37 cellular contexts compared by ENCODE assay signal in the genomic region with DNA sequence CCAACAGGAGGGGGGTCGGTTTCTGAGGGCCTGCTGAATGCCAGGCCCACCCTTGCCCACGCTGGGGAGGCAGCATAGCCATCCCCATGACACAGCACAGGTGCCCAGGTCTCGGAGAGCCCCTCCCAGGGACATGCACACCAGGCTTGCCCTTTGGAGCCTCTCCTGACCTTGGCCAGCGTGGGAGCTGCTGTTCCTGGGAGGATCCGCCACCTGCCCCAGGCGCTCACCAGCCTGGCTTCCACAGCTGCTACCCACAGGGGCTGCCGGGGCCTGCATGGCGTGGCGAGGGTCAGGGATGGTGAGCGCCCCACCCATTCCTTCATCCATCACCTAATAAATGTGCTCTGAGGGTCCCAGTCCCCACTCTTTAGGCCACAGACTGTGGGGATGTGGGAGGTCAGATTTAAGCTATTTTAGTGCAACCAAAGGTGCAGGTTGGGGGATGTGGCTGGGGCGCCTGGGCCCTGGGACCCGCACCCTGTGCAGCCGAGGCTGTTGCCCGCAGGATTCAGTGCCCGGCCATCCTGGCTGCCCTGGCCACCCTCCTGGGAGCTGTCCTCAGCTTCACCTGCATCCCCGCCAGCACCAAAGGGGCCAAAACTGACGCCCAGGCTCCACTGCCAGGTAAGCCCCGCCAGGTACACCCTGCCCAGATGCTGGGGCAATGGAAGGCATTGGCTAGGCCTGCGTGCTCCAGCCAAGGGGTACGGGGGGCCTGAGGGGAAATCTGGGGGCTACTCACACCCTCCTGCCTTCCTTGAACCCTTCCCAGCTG. TPM values are rescaled to one million over a fixed set of nuclear protein-coding genes. Genes with fewer than 3 reads are reported as not detected.
"Had no signal": no experiment of that assay in that cellular context is flagged by ENCODE, and none has a peak within 500 bp of the region (broad histone marks: within the 10 kb centered on the region; RNA-seq: fewer than 3 reads in every experiment).

No MANE protein-coding gene starts in this region.

- FAIRE-seq: bronchial epithelial cell had no signal

- H3K36me3 Mint-ChIP-seq: activated CD4-positive, alpha-beta memory T cell treated with anti-CD3 and anti-CD28 coated beads for 36 hours; activated naive CD4-positive, alpha-beta T cell treated with anti-CD3 and anti-CD28 coated beads, Interleukin-2, amount 50 U/mL, for 72 hours; brain; T-cell had no signal

- DNase-seq: activated B cell treated with CpG ODN at 0.5 μM for 24 hours; activated CD4-positive, alpha-beta memory T cell treated with anti-CD3 and anti-CD28 coated beads for 36 hours; activated CD4-positive, alpha-beta T cell treated with anti-CD3 and anti-CD28 coated beads for 4 hours; activated CD4-positive, alpha-beta T cell treated with anti-CD3 and anti-CD28 coated beads, Interleukin-2, amount 50 U/mL, for 1 hour; activated CD4-positive, CD25-positive, alpha-beta regulatory T cell treated with anti-CD3 and anti-CD28 coated beads, Interleukin-2, amount 50 U/mL, for 72 hours; activated CD8-positive, alpha-beta memory T cell treated with anti-CD3 and anti-CD28 coated beads, Interleukin-2, amount 50 U/mL, for 4 hours; activated gamma-delta T cell treated with Interleukin-2 at 50 U/mL for 16 hours; activated naive CD4-positive, alpha-beta T cell treated with anti-CD3 and anti-CD28 coated beads for 36 hours; activated T-cell treated with anti-CD3 and anti-CD28 coated beads for 4 hours; activated T-cell treated with anti-CD3 and anti-CD28 coated beads, Interleukin-2, amount 50 U/mL, for 4 hours; adrenal gland; anterior cingulate cortex; central memory CD4-positive, alpha-beta T cell; Karpas-422; NCI-H1048; NCI-H1105 treated with DMSO at 0.1 percent for 48 hours; NCI-H1436; NCI-H1694; NCI-H2029; NCI-H510A; NCI-H526; NCI-H748 treated with DMSO at 0.1 percent for 48 hours; NK-92 treated with Interleukin-12 subunit alpha and Interleukin-12 subunit beta, amount 100 ng/mL, for 24 hours; PC-3; Peyer's patch; RPMI8226; SHP77; SJCRH30; T-cell; T-helper 17 cell had no signal

- H3K27me3 Mint-ChIP-seq: activated B cell treated with CpG ODN at 0.5 μM for 24 hours; activated CD4-positive, alpha-beta memory T cell treated with anti-CD3 and anti-CD28 coated beads for 36 hours; T-cell; T-helper 17 cell had no signal

- H3K4me3 ChIP-seq: adrenal gland, Peyer's patch, SJCRH30, SK-N-MC had no signal

- H3K4me1 ChIP-seq: adrenal gland, SJCRH30 had no signal

- H3K27ac ChIP-seq: adrenal gland, Peyer's patch, SJCRH30, SK-N-MC, VCaP had no signal

- H3K36me3 ChIP-seq: adrenal gland, SJCRH30 had no signal

- H3K4me3 Mint-ChIP-seq: activated B cell treated with CpG ODN at 0.5 μM for 24 hours; activated CD4-positive, alpha-beta memory T cell treated with anti-CD3 and anti-CD28 coated beads for 36 hours; activated naive CD4-positive, alpha-beta T cell treated with anti-CD3 and anti-CD28 coated beads for 36 hours; activated T-cell treated with anti-CD3 and anti-CD28 coated beads, Interleukin-2, amount 50 U/mL, for 4 hours; activated T-helper 1 cell treated with anti-CD3 and anti-CD28 coated beads, Interleukin-12 subunit alpha, Interleukin-12 subunit beta, Interleukin-2, Interleukin-4 antibody, amounts not matched to agents 30 ng/mL and 10 ng/mL and 1 ng/mL, durations not matched to agents 14 hours and 24 hours and 36 hours; brain; T-cell; T-helper 17 cell had no signal

- H3K27ac Mint-ChIP-seq: activated B cell treated with CpG ODN at 0.5 μM for 24 hours; activated CD4-positive, alpha-beta memory T cell treated with anti-CD3 and anti-CD28 coated beads for 36 hours; activated naive CD4-positive, alpha-beta T cell treated with anti-CD3 and anti-CD28 coated beads for 36 hours; activated naive CD4-positive, alpha-beta T cell treated with anti-CD3 and anti-CD28 coated beads, Interleukin-2, amount 50 U/mL, for 72 hours; activated T-helper 1 cell treated with anti-CD3 and anti-CD28 coated beads, Interleukin-12 subunit alpha, Interleukin-12 subunit beta, Interleukin-2, Interleukin-4 antibody, amounts not matched to agents 30 ng/mL and 10 ng/mL and 1 ng/mL, durations not matched to agents 14 hours and 24 hours and 36 hours; brain; T-cell; T-helper 17 cell had no signal

- H3K27me3 ChIP-seq: adrenal gland, Peyer's patch had no signal

- H3K9me3 Mint-ChIP-seq: activated B cell treated with CpG ODN at 0.5 μM for 24 hours; activated CD4-positive, alpha-beta memory T cell treated with anti-CD3 and anti-CD28 coated beads for 36 hours; activated naive CD4-positive, alpha-beta T cell treated with anti-CD3 and anti-CD28 coated beads for 36 hours; activated naive CD4-positive, alpha-beta T cell treated with anti-CD3 and anti-CD28 coated beads, Interleukin-2, amount 50 U/mL, for 72 hours; activated T-cell treated with anti-CD3 and anti-CD28 coated beads, Interleukin-2, amount 50 U/mL, for 4 hours; activated T-helper 1 cell treated with anti-CD3 and anti-CD28 coated beads, Interleukin-12 subunit alpha, Interleukin-12 subunit beta, Interleukin-2, Interleukin-4 antibody, amounts not matched to agents 30 ng/mL and 10 ng/mL and 1 ng/mL, durations not matched to agents 14 hours and 24 hours and 36 hours; brain; T-cell had no signal

- H3K9me3 ChIP-seq: adrenal gland, Peyer's patch, SJCRH30 had no signal

- ATAC-seq: activated naive CD4-positive, alpha-beta T cell treated with anti-CD3 and anti-CD28 coated beads, Interleukin-2, amount 50 U/mL, for 72 hours; activated T-cell treated with anti-CD3 and anti-CD28 coated beads, Interleukin-2, amount 50 U/mL, for 4 hours; PC-3; T-cell; T-helper 17 cell had no signal

RNA-seq across cellular contexts. Expression of a gene that starts 12.9 kb away (rescaled TPM):
- total RNA-seq: cerebellum, SJCRH30 had no signal

RNA-seq across cellular contexts. Expression of a gene that starts 30.7 kb away (rescaled TPM):
- total RNA-seq: SJCRH30 had no signal
